1 cellular context compared by ENCODE assay signal in genomic region chr17:75978938-75979704, GRCh38.
TF ChIP-seq lines count a peak whose summit lies in the region.

Gene ACOX1, minus strand, starts transcription at chr17:75979166. Its CDS starts 93 bp downstream, at chr17:75979073.
Gene TEN1, plus strand, starts transcription at chr17:75979240. Its CDS starts 6,953 bp downstream, at chr17:75986193.

TF ChIP-seq in HepG2, 621 proteins besides CTCF, POLR2A, EP300 and RAD21 (continued from another document and continues in another):
- peak; percentile 80 for TF ChIP-seq ARID5B (CRISPR knock-in tag; IDR thresholded peaks at IDR 0.05)
- peak; percentile 36; the same call in 1 of the 2 replicates for TF ChIP-seq HOXD1 (CRISPR knock-in tag; IDR thresholded peaks at IDR 0.05)
- no peak for TF ChIP-seq ZNF740 (CRISPR knock-in tag; IDR thresholded peaks at IDR 0.05)
- peak; percentile 3; the same call in 1 of the 2 replicates for TF ChIP-seq ZSCAN21 (CRISPR knock-in tag; IDR thresholded peaks at IDR 0.05; ENCODE audit: borderline replicate concordance)
- no peak for TF ChIP-seq AKNA (CRISPR knock-in tag; IDR thresholded peaks at IDR 0.05; ENCODE audit: borderline replicate concordance)
- TF ChIP-seq SATB2 (CRISPR knock-in tag; IDR thresholded peaks at IDR 0.05), result no peak; the same call in none of the 2 replicates
- TF ChIP-seq GZF1 (CRISPR knock-in tag; IDR thresholded peaks at IDR 0.05), result peak; percentile 79
- peak; percentile 18; the same call in 1 of the 2 replicates for TF ChIP-seq FOXK2 (IDR thresholded peaks at IDR 0.05)
- TF ChIP-seq PHF5A (CRISPR knock-in tag; IDR thresholded peaks at IDR 0.05; ENCODE audit: low read depth, unreplicated experiment), result peak; percentile 92
- no peak for TF ChIP-seq TRAFD1 (CRISPR knock-in tag; IDR thresholded peaks at IDR 0.05; ENCODE audit: borderline replicate concordance)
- TF ChIP-seq ZNF263 (CRISPR knock-in tag; IDR thresholded peaks at IDR 0.05), result peak; percentile 30; the same call in 1 of the 2 replicates
- TF ChIP-seq MEIS1 (CRISPR knock-in tag; IDR thresholded peaks at IDR 0.05; ENCODE audit: borderline replicate concordance), result peak; percentile 92; the same call in 1 of the 2 replicates
- no peak for TF ChIP-seq ZNF7 (CRISPR knock-in tag; IDR thresholded peaks at IDR 0.05)
- peak; percentile 91 for TF ChIP-seq PBX2 (CRISPR knock-in tag; IDR thresholded peaks at IDR 0.05)
- TF ChIP-seq ZBTB44 (CRISPR knock-in tag; IDR thresholded peaks at IDR 0.05), result no peak
- no peak for TF ChIP-seq TCF7L2 (IDR thresholded peaks at IDR 0.05; ENCODE audit: low read depth, low read length)
- peak; percentile 92 for TF ChIP-seq ZNF333 (CRISPR knock-in tag; IDR thresholded peaks at IDR 0.05; ENCODE audit: borderline replicate concordance)
- no peak; the same call in 1 of the 2 replicates for TF ChIP-seq ZC3H4 (CRISPR knock-in tag; IDR thresholded peaks at IDR 0.05; ENCODE audit: borderline replicate concordance)
- TF ChIP-seq ZNF317 (CRISPR knock-in tag; IDR thresholded peaks at IDR 0.05), result peak; percentile 52; the same call in 1 of the 2 replicates
- TF ChIP-seq HNRNPL (IDR thresholded peaks at IDR 0.05; ENCODE audit: low read depth, low read length), result peak; percentile 59; the same call in 1 of the 2 replicates
- no peak for TF ChIP-seq ARNT (IDR thresholded peaks at IDR 0.05)
- peak; percentile 43 for TF ChIP-seq ZNF264 (CRISPR knock-in tag; IDR thresholded peaks at IDR 0.05)
- TF ChIP-seq MIER2 (CRISPR knock-in tag; IDR thresholded peaks at IDR 0.05), result no peak; the same call in none of the 2 replicates
- peak; percentile 77; the same call in 1 of the 2 replicates for TF ChIP-seq KDM2A (CRISPR knock-in tag; IDR thresholded peaks at IDR 0.05; ENCODE audit: borderline replicate concordance, low read depth)
- no peak for TF ChIP-seq PRMT3 (CRISPR knock-in tag; IDR thresholded peaks at IDR 0.05; ENCODE audit: borderline replicate concordance, low read depth)
- peak; percentile 37; the same call in 1 of the 2 replicates for TF ChIP-seq IRX3 (CRISPR knock-in tag; IDR thresholded peaks at IDR 0.05; ENCODE audit: borderline replicate concordance, low read depth)
- TF ChIP-seq ZNF879 (CRISPR knock-in tag; IDR thresholded peaks at IDR 0.05), result peak; percentile 95; the same call in 1 of the 2 replicates
- no peak; the same call in 1 of the 2 replicates for TF ChIP-seq ZNF326 (CRISPR knock-in tag; IDR thresholded peaks at IDR 0.05; ENCODE audit: borderline replicate concordance)
- TF ChIP-seq SP4 (CRISPR knock-in tag; IDR thresholded peaks at IDR 0.05), result peak; percentile 91
- TF ChIP-seq ETS1 (CRISPR knock-in tag; IDR thresholded peaks at IDR 0.05), result no peak
- no peak; the same call in 1 of the 2 replicates for TF ChIP-seq ZSCAN5A (CRISPR knock-in tag; IDR thresholded peaks at IDR 0.05; ENCODE audit: borderline replicate concordance)
- TF ChIP-seq MIER3 (CRISPR knock-in tag; IDR thresholded peaks at IDR 0.05; ENCODE audit: borderline replicate concordance), result peak; percentile 64
- TF ChIP-seq ZBTB26 (CRISPR knock-in tag; IDR thresholded peaks at IDR 0.05; ENCODE audit: borderline replicate concordance), result peak; percentile 88; the same call in 1 of the 2 replicates
- peak; percentile 87 for TF ChIP-seq ZSCAN29 (CRISPR knock-in tag; conservative IDR thresholded peaks at IDR 0.05)
- peak; percentile 96 for TF ChIP-seq PHF21A (CRISPR knock-in tag; IDR thresholded peaks at IDR 0.05)
- 0 out of 2 replicates have a peak, but pooled peaks have one; percentile 48 for TF ChIP-seq ZNF737 (CRISPR knock-in tag; IDR thresholded peaks at IDR 0.05; ENCODE audit: borderline replicate concordance)
- TF ChIP-seq ZNF501 (CRISPR knock-in tag; IDR thresholded peaks at IDR 0.05), result peak; percentile 81
- TF ChIP-seq RCOR2 (CRISPR knock-in tag; IDR thresholded peaks at IDR 0.05), result no peak
- TF ChIP-seq CREB3 (CRISPR knock-in tag; IDR thresholded peaks at IDR 0.05), result no peak; the same call in 1 of the 2 replicates
- peak; percentile 66; the same call in 1 of the 2 replicates for TF ChIP-seq ZBTB8A (CRISPR knock-in tag; IDR thresholded peaks at IDR 0.05; ENCODE audit: borderline replicate concordance, low read depth)
- no peak for TF ChIP-seq ZNF274 (CRISPR knock-in tag; IDR thresholded peaks at IDR 0.05)
